ENCODE assay signal across 1 cellular context in the genomic region with DNA sequence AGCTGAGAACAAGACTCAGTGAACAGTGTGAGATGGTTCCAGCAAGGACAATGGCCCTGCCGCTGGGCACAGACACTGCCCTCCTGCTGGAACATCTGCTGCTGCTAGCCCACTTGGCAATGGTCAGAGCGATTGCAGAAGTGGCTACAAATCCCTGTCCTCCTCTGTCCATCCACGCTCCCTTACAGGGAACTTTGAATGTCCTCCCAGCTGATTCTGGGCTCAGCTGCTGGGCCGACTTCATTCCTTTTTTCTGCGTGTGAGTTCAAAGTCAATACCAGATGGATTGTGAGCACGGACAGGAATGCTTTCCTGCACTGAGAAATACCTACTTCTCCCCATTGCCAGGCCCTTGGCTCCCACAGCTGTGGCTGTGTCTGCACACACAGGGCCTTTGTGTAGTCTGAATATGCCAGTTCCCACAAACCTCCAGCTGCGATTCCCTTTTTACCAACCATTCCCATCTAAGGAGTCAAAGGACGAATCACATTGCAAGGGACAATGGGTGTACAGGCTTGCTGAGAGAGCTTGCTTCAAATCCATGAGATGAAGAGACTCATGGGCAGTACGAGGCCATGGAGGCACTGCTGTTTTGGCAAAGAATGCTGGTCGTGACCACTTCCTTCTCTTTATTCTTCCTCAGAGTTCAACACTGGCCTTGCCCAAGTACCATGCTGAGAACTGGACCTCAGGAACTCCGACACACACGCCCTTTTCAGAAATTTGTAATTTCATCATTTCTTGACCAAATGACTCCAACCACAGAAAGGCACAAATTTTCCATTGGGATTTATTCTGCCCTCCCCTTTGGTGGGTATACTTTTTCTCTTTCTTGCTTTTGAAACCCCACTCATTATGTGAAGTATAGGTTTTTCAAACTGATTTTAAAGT.
TF ChIP-seq lines count a peak whose summit lies in the region.

No MANE protein-coding gene starts in this region.

TF ChIP-seq in H1, 55 proteins besides CTCF, POLR2A, EP300 and RAD21:
- no peak for TF ChIP-seq GTF2F1 (IDR thresholded peaks at IDR 0.05; ENCODE audit: borderline replicate concordance, low read depth, low read length)
